15 cellular contexts compared by ENCODE assay signal in genomic region chr15:75696303-75696657, GRCh38. TPM values are rescaled to one million over a fixed set of nuclear protein-coding genes. Genes with fewer than 3 reads are reported as not detected.
DNase-seq lines count a peak whose midpoint lies in the region; ATAC-seq, FAIRE-seq and TF ChIP-seq lines count a peak whose summit lies in the region.
"Had no signal": no experiment of that assay in that cellular context is flagged by ENCODE, and none has a peak within 500 bp of the region (broad histone marks: within the 10 kb centered on the region; RNA-seq: fewer than 3 reads in every experiment).

No MANE protein-coding gene starts in this region.

- H3K18ac ChIP-seq in mesenchymal stem cell (ENCODE audit: low read depth in 1 of 2, low read length in 2 of 2): peak overlapping the region in 1 of 2 experiments; percentile 72

- peak overlapping the region; percentile 47 for H2AK5ac ChIP-seq in mesenchymal stem cell (ENCODE audit: low read length, severe bottlenecking)

- H3K9me3 ChIP-seq in mesenchymal stem cell (ENCODE audit: control insufficient read depth, low read length) (no peaks in the 10 kb centered on the region), tibial nerve (no peaks in the 10 kb centered on the region)

- no peak overlapping the region for H3K9ac ChIP-seq in mesenchymal stem cell (ENCODE audit: low read length)

- ATAC-seq in HG03039 (IDR thresholded peaks at IDR 0.05; ENCODE audit: unreplicated experiment) (no peak), HG02763 (IDR thresholded peaks at IDR 0.05; ENCODE audit: unreplicated experiment) (no peak)

- WGBS in mesenchymal stem cell: 98% methylated on average over 12 of the region's 13 CpGs
- WGBS in tibial nerve, 2 donors: 37 to 48% methylated on average over 13 of the region's 13 CpGs

- H2BK12ac ChIP-seq in mesenchymal stem cell (ENCODE audit: low read length in 2 of 2): peak overlapping the region; percentile 42 to 83

- H4K8ac ChIP-seq in mesenchymal stem cell (ENCODE audit: low read length): peak overlapping the region; percentile 12

- H3K27ac Mint-ChIP-seq in brain: peak overlapping the region; percentile 78 to 97 (median 87)

- H2AFZ ChIP-seq in mesenchymal stem cell (ENCODE audit: low read depth, low read length): no peak overlapping the region
- H2AFZ ChIP-seq: hepatocyte had no signal

- H4K91ac ChIP-seq in mesenchymal stem cell (ENCODE audit: low read length): peak overlapping the region; percentile 71

- H3K27ac ChIP-seq in mesenchymal stem cell (ENCODE audit: low read length, poor library complexity, severe bottlenecking) (no peak overlapping the region), tibial nerve (peak overlapping the region; percentile 72 to 98 (median 96))
- H3K27ac ChIP-seq: 22Rv1, hepatocyte had no signal

- H3K27me3 ChIP-seq in mesenchymal stem cell (ENCODE audit: control insufficient read depth in 1 of 2, insufficient read depth in 1 of 2, low read length in 2 of 2): no peaks in the 10 kb centered on the region
- no peaks in the 10 kb centered on the region for H3K27me3 ChIP-seq in tibial nerve
- H3K27me3 ChIP-seq: hepatocyte had no signal

- peaks cover 0 to 2% (median 0%) of the 10 kb centered on the region in 5 experiments for H3K9me3 Mint-ChIP-seq in brain
- H3K9me3 Mint-ChIP-seq: central memory CD8-positive, alpha-beta T cell had no signal

- H3K23ac ChIP-seq in mesenchymal stem cell (ENCODE audit: low read length in 2 of 2): peak overlapping the region in 1 of 2 experiments; percentile 46

- H3K4me3 Mint-ChIP-seq in brain: peak overlapping the region in 2 of 5 experiments; percentile 3 to 4
- H3K4me3 Mint-ChIP-seq: central memory CD8-positive, alpha-beta T cell had no signal

- H3K27me3 Mint-ChIP-seq in brain: no peaks in the 10 kb centered on the region

- no peak overlapping the region for H3K4me2 ChIP-seq in mesenchymal stem cell (ENCODE audit: low read length, poor library complexity, severe bottlenecking)
- H3K4me2 ChIP-seq: hepatocyte had no signal

- H3K4ac ChIP-seq in mesenchymal stem cell (ENCODE audit: low read depth in 1 of 2, low read length in 2 of 2): no peak overlapping the region

- peak overlapping the region; percentile 62 for H2BK15ac ChIP-seq in mesenchymal stem cell (ENCODE audit: low read depth, poor library complexity, severe bottlenecking)

- no peaks in the 10 kb centered on the region for H3K36me3 ChIP-seq in mesenchymal stem cell (ENCODE audit: control insufficient read depth in 1 of 2, insufficient read depth in 2 of 2, low read depth in 1 of 2, low read length in 2 of 2)
- peaks cover 0 to 12% (median 0%) of the 10 kb centered on the region in 3 donors for H3K36me3 ChIP-seq in tibial nerve

- peak overlapping the region in 1 of 2 experiments; percentile 35 for H3K14ac ChIP-seq in mesenchymal stem cell (ENCODE audit: low read length in 2 of 2)

- H3K4me1 ChIP-seq in mesenchymal stem cell (ENCODE audit: control insufficient read depth, insufficient read depth, low read depth, low read length): peaks cover 42% of the 10 kb centered on the region
- peaks cover 2 to 82% (median 77%) of the 10 kb centered on the region in 4 donors for H3K4me1 ChIP-seq in tibial nerve

- peaks cover 2% of the 10 kb centered on the region for H3K79me1 ChIP-seq in mesenchymal stem cell (replicated peaks; ENCODE audit: low read length, poor library complexity, severe bottlenecking)

- no peaks in the 10 kb centered on the region for H3K36me3 Mint-ChIP-seq in brain

- H2BK120ac ChIP-seq in mesenchymal stem cell (ENCODE audit: low read depth, low read length): peak overlapping the region; percentile 54

- TF ChIP-seq EP300 in tibial nerve (IDR thresholded peaks at IDR 0.05): peak; percentile 63 to 95

- no peak overlapping the region for H2BK5ac ChIP-seq in mesenchymal stem cell (ENCODE audit: low read depth, low read length, poor library complexity, severe bottlenecking)

- DNase-seq in SIG-M5 treated with dmso at 0.1 percent for 504 hours (lab: John Stamatoyannopoulos, UW; ENCODE audit: unreplicated experiment): peak; percentile 18
- no peak for DNase-seq in SIG-M5 (lab: John Stamatoyannopoulos, UW)
- no peak for DNase-seq in mesenchymal stem cell
- peak; percentile 56 to 67 for DNase-seq in tibial nerve (ENCODE audit: low spot score in 2 of 2)
- DNase-seq in GM12892 (ENCODE audit: insufficient read length): no peak
- DNase-seq: activated T-cell treated with anti-CD3 and anti-CD28 coated beads for 4 hours, EL, GOT3 had no signal

- FAIRE-seq in GM12892 (lab: Jason Lieb, UNC): no peak

- H3K4me1 Mint-ChIP-seq in brain: peaks cover 63% of the 10 kb centered on the region

- TF ChIP-seq CTCF in brain (conservative IDR thresholded peaks at IDR 0.05): no peak
- no peak for TF ChIP-seq CTCF in tibial nerve (IDR thresholded peaks at IDR 0.05)

- TF ChIP-seq POLR2A in tibial nerve (IDR thresholded peaks at IDR 0.05) (peak; percentile 22 to 51), GM12892 (IDR thresholded peaks at IDR 0.05; ENCODE audit: low read depth, low read length) (no peak)

- H3K4me3 ChIP-seq in mesenchymal stem cell (ENCODE audit: insufficient read depth in 1 of 2, low read depth in 1 of 2, low read length in 2 of 2) (no peak overlapping the region), tibial nerve (no peak overlapping the region)
- H3K4me3 ChIP-seq: hepatocyte had no signal

RNA-seq across cellular contexts. Expression of gene CSPG4, which starts 16.4 kb away (rescaled TPM):
- 11.3 TPM for polyA plus RNA-seq in brain (ENCODE audit: insufficient read depth, low read depth, low replicate concordance)
- 12.4 TPM for polyA plus RNA-seq in mesenchymal stem cell (2013, experiment 1 of 2)
- polyA plus RNA-seq in mesenchymal stem cell (2013, experiment 2 of 2): 11.3 TPM
- 100 to 1,000 TPM; 100 to 132 (median 115) TPM for total RNA-seq in tibial nerve
- 0.02 TPM for polyA plus RNA-seq in GM12892 (2012; ENCODE audit: missing spikeins)
- total RNA-seq: T-helper 2 cell treated with Interferon-gamma antibody and Interleukin-4, amounts not matched to agents 100 ng/mL and 5 ng/mL, for 36 hours had no signal

RNA-seq across cellular contexts. Expression of gene SNX33, which starts 48.6 kb away (rescaled TPM):
- 4.3 TPM for polyA plus RNA-seq in brain (ENCODE audit: insufficient read depth, low read depth, low replicate concordance)
- polyA plus RNA-seq in mesenchymal stem cell (2013, experiment 1 of 2): 23.0 TPM
- 22.6 TPM for polyA plus RNA-seq in mesenchymal stem cell (2013, experiment 2 of 2)
- total RNA-seq in tibial nerve: 10 to 100 TPM; 29.7 to 44.9 (median 31.1) TPM
- polyA plus RNA-seq in GM12892 (2012; ENCODE audit: missing spikeins): 0.49 TPM

RNA-seq across cellular contexts. Expression of gene IMP3, which starts 56.3 kb away (rescaled TPM):
- polyA plus RNA-seq in brain (ENCODE audit: insufficient read depth, low read depth, low replicate concordance): 48.7 TPM
- 49.0 TPM for polyA plus RNA-seq in mesenchymal stem cell (2013, experiment 1 of 2)
- 48.8 TPM for polyA plus RNA-seq in mesenchymal stem cell (2013, experiment 2 of 2)
- total RNA-seq in tibial nerve: 100 to 1,000 TPM; 163 to 179 (median 170) TPM
- 54.8 TPM for polyA plus RNA-seq in GM12892 (2012; ENCODE audit: missing spikeins)

Comparison
In these comparisons a context has a peak if more than half of its experiments do, and no peak if none do; other contexts are left out.
1. DNase-seq: peak in SIG-M5 treated with dmso at 0.1 percent for 504 hours (single experiment) and tibial nerve (2 of 2); none in SIG-M5 (single experiment), mesenchymal stem cell (single experiment) and GM12892 (single experiment).